18 cellular contexts compared by ENCODE assay signal in genomic region chr4:147327322-147327721, GRCh38.
DNase-seq lines count a peak whose midpoint lies in the region; ATAC-seq, FAIRE-seq and TF ChIP-seq lines count a peak whose summit lies in the region.
"Had no signal": no experiment of that assay in that cellular context is flagged by ENCODE, and none has a peak within 500 bp of the region (broad histone marks: within the 10 kb centered on the region; RNA-seq: fewer than 3 reads in every experiment).

No MANE protein-coding gene starts in this region.

- in situ Hi-C loops in HepG2 (cut with HindIII; ENCODE audit: extremely low pct_ligation_motif_present, low pct_unique_long_range_greater_than_20kb): no loop called here

- H3K18ac ChIP-seq in mesenchymal stem cell (ENCODE audit: low read depth in 1 of 2, low read length in 2 of 2): peak overlapping the region in 1 of 2 experiments; percentile 94

- no peak for FAIRE-seq in HepG2 (lab: Jason Lieb, UNC)
- FAIRE-seq: GM19239 had no signal

- TF ChIP-seq CTCF in HepG2 (CRISPR knock-in tag; IDR thresholded peaks at IDR 0.05) (no peak), right lobe of liver (IDR thresholded peaks at IDR 0.05) (no peak), smooth muscle cell (IDR thresholded peaks at IDR 0.05; ENCODE audit: borderline replicate concordance, insufficient read depth, poor library complexity, severe bottlenecking) (no peak)

- H2AFZ ChIP-seq in HepG2 (ENCODE audit: low read length) (no peak overlapping the region), mesenchymal stem cell (ENCODE audit: low read depth, low read length) (no peak overlapping the region), smooth muscle cell (ENCODE audit: low read depth) (peak overlapping the region; percentile 24)

- H3K36me3 ChIP-seq in HepG2 (replicated peaks in 1 of 2; ENCODE audit: control insufficient read depth in 1 of 2, insufficient read depth in 2 of 2, low read length in 2 of 2) (no peaks in the 10 kb centered on the region), right lobe of liver (no peaks in the 10 kb centered on the region), mesenchymal stem cell (ENCODE audit: control insufficient read depth in 1 of 2, insufficient read depth in 2 of 2, low read depth in 1 of 2, low read length in 2 of 2) (no peaks in the 10 kb centered on the region), smooth muscle cell (ENCODE audit: low read depth) (no peaks in the 10 kb centered on the region)
- H3K36me3 ChIP-seq: BLaER1 had no signal

- BruUV-seq in HepG2 (replicated peaks; lab: Mats Ljungman, UMichigan): no TSS peak

- no peak overlapping the region for H2BK120ac ChIP-seq in mesenchymal stem cell (ENCODE audit: low read depth, low read length)

- H3K27ac ChIP-seq in HepG2 (ENCODE audit: extremely low read length, insufficient read depth, low read length) (no peak overlapping the region), right lobe of liver (no peak overlapping the region), mesenchymal stem cell (ENCODE audit: low read length, poor library complexity, severe bottlenecking) (no peak overlapping the region), smooth muscle cell (ENCODE audit: low read depth) (no peak overlapping the region)
- H3K27ac ChIP-seq: BLaER1, HL-60 had no signal

- H3K4me2 ChIP-seq in HepG2 (ENCODE audit: low read depth, low read length) (no peak overlapping the region), mesenchymal stem cell (ENCODE audit: low read length, poor library complexity, severe bottlenecking) (no peak overlapping the region), smooth muscle cell (no peak overlapping the region)
- H3K4me2 ChIP-seq: BLaER1 had no signal

- no peak overlapping the region for H3K9ac ChIP-seq in HepG2 (ENCODE audit: insufficient read depth, low read depth, low read length)
- H3K9ac ChIP-seq in mesenchymal stem cell (ENCODE audit: low read length): no peak overlapping the region
- no peak overlapping the region for H3K9ac ChIP-seq in smooth muscle cell (ENCODE audit: low read depth)
- H3K9ac ChIP-seq: BLaER1 had no signal

- H3K4me1 ChIP-seq in HepG2 (ENCODE audit: insufficient read depth, low read length): no peaks in the 10 kb centered on the region
- no peaks in the 10 kb centered on the region for H3K4me1 ChIP-seq in right lobe of liver
- H3K4me1 ChIP-seq in mesenchymal stem cell (ENCODE audit: control insufficient read depth, insufficient read depth, low read depth, low read length): no peaks in the 10 kb centered on the region
- H3K4me1 ChIP-seq in smooth muscle cell (ENCODE audit: low read depth): no peaks in the 10 kb centered on the region
- H3K4me1 ChIP-seq: BLaER1, Caco-2 had no signal

- DNase-seq in HepG2 (ENCODE audit: low spot score): no peak
- no peak for DNase-seq in right lobe of liver
- no peak for DNase-seq in left cardiac atrium
- no peak for DNase-seq in mesenchymal stem cell
- no peak for DNase-seq in smooth muscle cell (lab: John Stamatoyannopoulos, UW; ENCODE audit: unreplicated experiment)
- DNase-seq in epidermal melanocyte (ENCODE audit: insufficient read length, low spot score): no peak
- DNase-seq: 8988T; AML-193; Caco-2; CD8-positive, alpha-beta memory T cell; DMS53; GF-D8; HFFc6 had no signal

- TF ChIP-seq EP300 in HepG2 (IDR thresholded peaks at IDR 0.05; ENCODE audit: low read depth in 2 of 2, low read length in 2 of 2): no peak
- TF ChIP-seq EP300 in HepG2 (CRISPR knock-in tag; IDR thresholded peaks at IDR 0.05; ENCODE audit: borderline replicate concordance): no peak

- H3K14ac ChIP-seq in mesenchymal stem cell (ENCODE audit: low read length in 2 of 2): peak overlapping the region in 1 of 2 experiments; percentile 74

- CTCF ChIA-PET in HepG2 (lab: Yijun Ruan, JAX; ENCODE audit: low intra/inter-chr PET ratio, low total read pairs): no interaction called here

- peak overlapping the region; percentile 19 for H2AK5ac ChIP-seq in mesenchymal stem cell (ENCODE audit: low read length, severe bottlenecking)

- no peaks in the 10 kb centered on the region for H3K79me2 ChIP-seq in HepG2 (ENCODE audit: insufficient read depth, low read length)
- no peaks in the 10 kb centered on the region for H3K79me2 ChIP-seq in smooth muscle cell (ENCODE audit: low read depth)

- H3F3A ChIP-seq in smooth muscle cell (ENCODE audit: low read depth): no peaks in the 10 kb centered on the region

- no peak for TF ChIP-seq RAD21 in HepG2 (CRISPR knock-in tag; IDR thresholded peaks at IDR 0.05)

- 4% methylated on average over 2 of the region's 2 CpGs for WGBS in HepG2 (ENCODE audit: low lambda C conversion rate)
- WGBS in right lobe of liver (ENCODE audit: insufficient coverage, low coverage, low lambda C conversion rate, missing lambda C conversion rate): 65% methylated on average over 2 of the region's 2 CpGs
- WGBS in mesenchymal stem cell: 90% methylated on average over 2 of the region's 2 CpGs
- 91% methylated on average over 2 of the region's 2 CpGs for WGBS in smooth muscle cell (ENCODE audit: low lambda C conversion rate)

- peak overlapping the region; percentile 83 to 90 for H2BK12ac ChIP-seq in mesenchymal stem cell (ENCODE audit: low read length in 2 of 2)

- no peak overlapping the region for H2BK15ac ChIP-seq in mesenchymal stem cell (ENCODE audit: low read depth, poor library complexity, severe bottlenecking)

- H3K9me3 ChIP-seq in HepG2 (ENCODE audit: low read length) (no peaks in the 10 kb centered on the region), right lobe of liver (no peaks in the 10 kb centered on the region), mesenchymal stem cell (ENCODE audit: control insufficient read depth, low read length) (no peaks in the 10 kb centered on the region), smooth muscle cell (replicated peaks; ENCODE audit: low read depth) (no peaks in the 10 kb centered on the region)
- H3K9me3 ChIP-seq: BLaER1, Caco-2 had no signal

- POLR2A ChIA-PET in HepG2 (lab: Yijun Ruan, JAX): no interaction called here

- H3K4me3 ChIP-seq in HepG2 (replicated peaks in 1 of 3; ENCODE audit: insufficient read depth in 1 of 3, low read depth in 2 of 3, low read length in 3 of 3) (no peak overlapping the region), right lobe of liver (no peak overlapping the region), mesenchymal stem cell (ENCODE audit: insufficient read depth in 1 of 2, low read depth in 1 of 2, low read length in 2 of 2) (no peak overlapping the region), smooth muscle cell (no peak overlapping the region)
- H3K4me3 ChIP-seq: BLaER1 had no signal

- TF ChIP-seq POLR2A in HepG2 (IDR thresholded peaks at IDR 0.05; ENCODE audit: insufficient read depth in 1 of 2, low read depth in 2 of 2, low read length in 2 of 2) (no peak), right lobe of liver (IDR thresholded peaks at IDR 0.05) (no peak)

- intact Hi-C loops in HepG2 (cut with micrococcal nuclease; ENCODE audit: unreplicated experiment): no loop called here
- intact Hi-C loops in right lobe of liver (cut with DNase I): no loop called here
- intact Hi-C loops in left cardiac atrium (cut with DNase I): loop anchor here in 1 of 2 donors (5.0 kb wide), 2 partner anchors 155 kb away; partner anchors contain the start of gene EDNRA

- H3K23ac ChIP-seq in mesenchymal stem cell (ENCODE audit: low read length in 2 of 2): no peak overlapping the region

- ATAC-seq in HepG2: no peak
- ATAC-seq in right lobe of liver: no peak
- ATAC-seq in left cardiac atrium: peak; percentile 85 to 86
- ATAC-seq in HG02642 (IDR thresholded peaks at IDR 0.05; ENCODE audit: poor library complexity, unreplicated experiment): no peak
- no peak for ATAC-seq in HG03342 (IDR thresholded peaks at IDR 0.05; ENCODE audit: unreplicated experiment)

- H3K27me3 ChIP-seq in HepG2 (ENCODE audit: control insufficient read depth in 1 of 2, insufficient read depth in 2 of 2, low read length in 2 of 2) (no peaks in the 10 kb centered on the region), right lobe of liver (no peaks in the 10 kb centered on the region), mesenchymal stem cell (ENCODE audit: control insufficient read depth in 1 of 2, insufficient read depth in 1 of 2, low read length in 2 of 2) (no peaks in the 10 kb centered on the region), smooth muscle cell (ENCODE audit: low read depth) (no peaks in the 10 kb centered on the region)
- H3K27me3 ChIP-seq: BLaER1 had no signal

- no peaks in the 10 kb centered on the region for H3K79me1 ChIP-seq in mesenchymal stem cell (replicated peaks; ENCODE audit: low read length, poor library complexity, severe bottlenecking)

- H4K91ac ChIP-seq in mesenchymal stem cell (ENCODE audit: low read length): no peak overlapping the region

- H3K4ac ChIP-seq in mesenchymal stem cell (ENCODE audit: low read depth in 1 of 2, low read length in 2 of 2): peak overlapping the region; percentile 31 to 76

- H4K8ac ChIP-seq in mesenchymal stem cell (ENCODE audit: low read length): no peak overlapping the region

- no peaks in the 10 kb centered on the region for H4K20me1 ChIP-seq in HepG2 (ENCODE audit: insufficient read depth, low read length)
- H4K20me1 ChIP-seq in smooth muscle cell (ENCODE audit: low read depth): no peaks in the 10 kb centered on the region
- H4K20me1 ChIP-seq: BLaER1 had no signal

- no peak overlapping the region for H2BK5ac ChIP-seq in mesenchymal stem cell (ENCODE audit: low read depth, low read length, poor library complexity, severe bottlenecking)

TF ChIP-seq in HepG2, 621 proteins besides CTCF, POLR2A, EP300 and RAD21:
- TF ChIP-seq CREB1 (IDR thresholded peaks at IDR 0.05) (peak; percentile 54; the same call in 1 of the 2 replicates), CREB1 (CRISPR knock-in tag; IDR thresholded peaks at IDR 0.05) (no peak), RXRB (CRISPR knock-in tag; IDR thresholded peaks at IDR 0.05; ENCODE audit: borderline replicate concordance) (no peak), NAIF1 (CRISPR knock-in tag; IDR thresholded peaks at IDR 0.05; ENCODE audit: borderline replicate concordance) (no peak), RAD51 (IDR thresholded peaks at IDR 0.05; ENCODE audit: borderline replicate concordance) (no peak)

Comparison
In these comparisons a context has a peak if more than half of its experiments do, and no peak if none do; other contexts are left out.
1. ATAC-seq: peak in left cardiac atrium (2 of 2); none in HepG2 (single experiment), right lobe of liver (0 of 4), HG02642 (single experiment) and HG03342 (single experiment).